ENCODE assay signal across 12 cellular contexts in genomic region chr9:2024888-2025781, GRCh38. TPM values are rescaled to one million over a fixed set of nuclear protein-coding genes. Genes with fewer than 3 reads are reported as not detected.
DNase-seq lines count a peak whose midpoint lies in the region; ATAC-seq lines count a peak whose summit lies in the region.
"Had no signal": no experiment of that assay in that cellular context is flagged by ENCODE, and none has a peak within 500 bp of the region (broad histone marks: within the 10 kb centered on the region; RNA-seq: fewer than 3 reads in every experiment).

No MANE protein-coding gene starts in this region.

- CTCF ChIA-PET in activated CD8-positive, alpha-beta T cell treated with anti-CD3 and anti-CD28 coated beads, Interleukin-2, amount 10 ng/mL, durations not matched to agents 7 days and 5 days (lab: Charles Lee), result no interaction called here

- no peak overlapping the region for H3K4me3 ChIP-seq in right cardiac atrium (ENCODE audit: low read length)
- H3K4me3 ChIP-seq in subcutaneous abdominal adipose tissue (ENCODE audit: low read depth in 1 of 5, low read length in 5 of 5), result no peak overlapping the region
- H3K4me3 ChIP-seq: body of pancreas, SK-N-MC had no signal

- intact Hi-C loops in right cardiac atrium (cut with DNase I), result no loop called here

- peak; percentile 16 for DNase-seq in NOMO-1 treated with DMSO at 0.1 percent for 48 hours (lab: John Stamatoyannopoulos, UW; ENCODE audit: unreplicated experiment)
- no peak for DNase-seq in NOMO-1 treated with dmso at 0.1 percent for 144 hours (lab: John Stamatoyannopoulos, UW; ENCODE audit: unreplicated experiment)
- no peak for DNase-seq in activated CD8-positive, alpha-beta T cell treated with anti-CD3 and anti-CD28 coated beads, Interleukin-2, amount 10 ng/mL, durations not matched to agents 7 days and 5 days
- peak in 1 of 3 donors; percentile 21 for DNase-seq in right cardiac atrium
- no peak for DNase-seq in NK-92 treated with Interleukin-12 subunit alpha and Interleukin-12 subunit beta, amount 100 ng/mL, for 24 hours (lab: John Stamatoyannopoulos, UW)
- DNase-seq in ureter (ENCODE audit: low spot score), result no peak
- DNase-seq: body of pancreas, NCI-H1092 treated with DMSO at 0.1 percent for 48 hours had no signal

- POLR2A ChIA-PET in activated CD8-positive, alpha-beta T cell treated with anti-CD3 and anti-CD28 coated beads, Interleukin-2, amount 10 ng/mL, durations not matched to agents 7 days and 5 days (lab: Charles Lee), result no interaction called here

- H3K27me3 ChIP-seq in right cardiac atrium (ENCODE audit: control insufficient read depth, insufficient read depth) (no peaks in the 10 kb centered on the region), subcutaneous abdominal adipose tissue (ENCODE audit: control insufficient read depth in 5 of 5, insufficient read depth in 4 of 5, low read length in 5 of 5) (no peaks in the 10 kb centered on the region)
- H3K27me3 ChIP-seq: body of pancreas had no signal

- WGBS in right cardiac atrium, result 38% methylated on average over 5 of the region's 5 CpGs

- peaks cover 76% of the 10 kb centered on the region for H3K36me3 Mint-ChIP-seq in activated CD8-positive, alpha-beta T cell treated with anti-CD3 and anti-CD28 coated beads, Interleukin-2, amount 10 ng/mL, durations not matched to agents 7 days and 5 days (ENCODE audit: low read depth)

- peaks cover 0 to 4% (median 2%) of the 10 kb centered on the region in 5 donors for H3K36me3 ChIP-seq in subcutaneous abdominal adipose tissue (ENCODE audit: control insufficient read depth in 5 of 5, insufficient read depth in 5 of 5, low read length in 5 of 5)

- peak overlapping the region in 1 of 5 donors; percentile 32 for H3K9ac ChIP-seq in subcutaneous abdominal adipose tissue (ENCODE audit: low read length in 5 of 5)

- H3K9me3 Mint-ChIP-seq in activated CD8-positive, alpha-beta T cell treated with anti-CD3 and anti-CD28 coated beads, Interleukin-2, amount 10 ng/mL, durations not matched to agents 7 days and 5 days (ENCODE audit: insufficient read depth), result no peaks in the 10 kb centered on the region

- H3K27ac ChIP-seq in right cardiac atrium (ENCODE audit: low read length) (peak overlapping the region; percentile 67), subcutaneous abdominal adipose tissue (ENCODE audit: low read depth, low read length) (peak overlapping the region; percentile 45)
- H3K27ac ChIP-seq: 22Rv1, body of pancreas, SK-N-MC had no signal

- H3K9me3 ChIP-seq in right cardiac atrium (ENCODE audit: control insufficient read depth, low read length), result no peaks in the 10 kb centered on the region
- H3K9me3 ChIP-seq in subcutaneous abdominal adipose tissue (ENCODE audit: control insufficient read depth in 5 of 5, low read length in 5 of 5), result no peaks in the 10 kb centered on the region
- H3K9me3 ChIP-seq: body of pancreas had no signal

- peak overlapping the region; percentile 89 for H3K27ac Mint-ChIP-seq in activated CD8-positive, alpha-beta T cell treated with anti-CD3 and anti-CD28 coated beads, Interleukin-2, amount 10 ng/mL, durations not matched to agents 7 days and 5 days

- peaks cover 25% of the 10 kb centered on the region for H3K4me1 ChIP-seq in right cardiac atrium (ENCODE audit: control insufficient read depth, insufficient read depth, low read length)
- peaks cover 3 to 84% (median 49%) of the 10 kb centered on the region in 5 donors for H3K4me1 ChIP-seq in subcutaneous abdominal adipose tissue (ENCODE audit: control insufficient read depth in 5 of 5, insufficient read depth in 5 of 5, low read length in 5 of 5)

- no peak overlapping the region for H3K4me3 Mint-ChIP-seq in activated CD8-positive, alpha-beta T cell treated with anti-CD3 and anti-CD28 coated beads, Interleukin-2, amount 10 ng/mL, durations not matched to agents 7 days and 5 days

- ATAC-seq in activated CD8-positive, alpha-beta T cell treated with anti-CD3 and anti-CD28 coated beads, Interleukin-2, amount 10 ng/mL, durations not matched to agents 7 days and 5 days, result no peak
- ATAC-seq in right cardiac atrium (peak; percentile 56 to 61), GM21786 (IDR thresholded peaks at IDR 0.05; ENCODE audit: unreplicated experiment) (no peak)
- ATAC-seq: body of pancreas had no signal

- H3K4me1 Mint-ChIP-seq in activated CD8-positive, alpha-beta T cell treated with anti-CD3 and anti-CD28 coated beads, Interleukin-2, amount 10 ng/mL, durations not matched to agents 7 days and 5 days (ENCODE audit: low read depth), result peaks cover 91% of the 10 kb centered on the region

- H3K27me3 Mint-ChIP-seq in activated CD8-positive, alpha-beta T cell treated with anti-CD3 and anti-CD28 coated beads, Interleukin-2, amount 10 ng/mL, durations not matched to agents 7 days and 5 days (ENCODE audit: low read depth), result no peaks in the 10 kb centered on the region

RNA-seq across cellular contexts. Expression of gene SMARCA2, which starts 10.0 kb away (rescaled TPM):
- 100 to 1,000 TPM; 243 to 245 TPM for total RNA-seq in activated CD8-positive, alpha-beta T cell treated with anti-CD3 and anti-CD28 coated beads, Interleukin-2, amount 10 ng/mL, durations not matched to agents 7 days and 5 days
- 100 to 1,000 TPM in 3 of 4 donors, 10 to 100 TPM in 1; 99.6 to 133 (median 112) TPM for total RNA-seq in right cardiac atrium
- 49.3 TPM for polyA plus RNA-seq in right cardiac atrium
- 283 TPM for total RNA-seq in ureter

Comparison
In these comparisons a context has a peak if more than half of its experiments do, and no peak if none do; other contexts are left out.
1. ATAC-seq: peak in right cardiac atrium (2 of 2); none in activated CD8-positive, alpha-beta T cell treated with anti-CD3 and anti-CD28 coated beads, Interleukin-2, amount 10 ng/mL, durations not matched to agents 7 days and 5 days (single experiment) and GM21786 (single experiment).